8 cellular contexts compared by ENCODE assay signal in the genomic region with DNA sequence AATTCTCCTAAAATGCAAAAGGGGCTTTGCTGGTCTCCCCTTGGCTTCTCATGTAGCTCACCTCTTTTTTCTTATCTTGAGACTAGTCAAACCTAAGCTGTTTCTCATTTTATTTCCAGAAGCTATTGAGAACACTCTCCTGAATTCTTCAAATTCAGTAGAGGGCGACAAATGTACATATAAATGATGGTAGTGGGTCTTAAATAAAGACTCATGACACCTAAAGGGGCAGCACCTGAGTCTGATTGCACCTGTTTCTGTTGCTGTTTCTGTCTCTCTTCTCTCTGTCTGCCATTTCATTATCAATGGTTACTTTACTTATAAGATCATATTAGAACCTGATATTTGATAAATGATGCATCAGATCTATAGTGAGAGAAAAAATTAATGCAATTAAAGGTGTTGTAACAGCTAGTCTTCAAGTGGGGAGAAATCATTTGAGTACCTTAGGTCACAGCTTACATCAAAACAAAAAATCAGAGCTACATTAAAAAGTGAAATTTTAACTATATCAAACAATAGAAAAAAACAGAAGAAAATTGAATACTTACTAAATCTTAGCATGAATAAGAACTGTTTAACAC. TPM values are rescaled to one million over a fixed set of nuclear protein-coding genes. Genes with fewer than 3 reads are reported as not detected.
DNase-seq lines count a peak whose midpoint lies in the region; ATAC-seq and TF ChIP-seq lines count a peak whose summit lies in the region.

No MANE protein-coding gene starts in this region.

- DNase-seq in CD1c-positive myeloid dendritic cell (ENCODE audit: extremely low spot score) (peak; percentile 53), RWPE1 (ENCODE audit: low spot score) (peak; percentile 55), fibroblast of the aortic adventitia (ENCODE audit: low read depth) (peak; percentile 60), smooth muscle cell (lab: John Stamatoyannopoulos, UW; ENCODE audit: unreplicated experiment) (no peak), cortex of kidney (lab: John Stamatoyannopoulos, UW) (no peak)
- no peak for DNase-seq in stimulated activated CD8-positive, alpha-beta memory T cell treated with anti-CD3 and anti-CD28 coated beads, Interleukin-4, amount 100 ng/mL, for 48 hours

- H3K27ac ChIP-seq in RWPE1 (no peak overlapping the region), smooth muscle cell (ENCODE audit: low read depth) (no peak overlapping the region)

- CTCF ChIA-PET in RWPE1 (lab: Yijun Ruan, JAX) = interaction anchor here (0.6 to 1.2 kb wide), 13 partner anchors 23 to 641 kb away, joined by 3 to 16 read pairs (median 3); no protein-coding TSS in a partner anchor

- no peak overlapping the region for H3K4me2 ChIP-seq in smooth muscle cell

- ATAC-seq in GM18511 (IDR thresholded peaks at IDR 0.05; ENCODE audit: unreplicated experiment) = peak; percentile 74

- H3K4me3 ChIP-seq in fibroblast of the aortic adventitia (ENCODE audit: low read depth, low read length) (no peak overlapping the region), smooth muscle cell (no peak overlapping the region)

- no peak overlapping the region for H2AFZ ChIP-seq in smooth muscle cell (ENCODE audit: low read depth)

- no peaks in the 10 kb centered on the region for H4K20me1 ChIP-seq in smooth muscle cell (ENCODE audit: low read depth)

- no peaks in the 10 kb centered on the region for H3K36me3 ChIP-seq in smooth muscle cell (ENCODE audit: low read depth)

- H3K27me3 Mint-ChIP-seq in IgD-negative memory B cell = peaks cover 3% of the 10 kb centered on the region

- H3K4me1 ChIP-seq in smooth muscle cell (ENCODE audit: low read depth) = no peaks in the 10 kb centered on the region

- no peaks in the 10 kb centered on the region for H3K36me3 Mint-ChIP-seq in IgD-negative memory B cell

- H3K4me1 Mint-ChIP-seq in IgD-negative memory B cell = peaks cover 8 to 13% (median 13%) of the 10 kb centered on the region in 3 donors

- peak overlapping the region in 2 of 3 donors; percentile 2 to 37 for H3K27ac Mint-ChIP-seq in IgD-negative memory B cell

- no peaks in the 10 kb centered on the region for H3K9me3 Mint-ChIP-seq in IgD-negative memory B cell

- no peak overlapping the region for H3K4me3 Mint-ChIP-seq in IgD-negative memory B cell

- no peaks in the 10 kb centered on the region for H3K9me3 ChIP-seq in smooth muscle cell (replicated peaks; ENCODE audit: low read depth)

- TF ChIP-seq CTCF in RWPE1 (conservative IDR thresholded peaks at IDR 0.05; ENCODE audit: low read depth) = peak; percentile 45
- TF ChIP-seq CTCF in fibroblast of the aortic adventitia (IDR thresholded peaks at IDR 0.05; ENCODE audit: insufficient read depth, low read length) = peak; percentile 32
- peak; percentile 50 for TF ChIP-seq CTCF in smooth muscle cell (IDR thresholded peaks at IDR 0.05; ENCODE audit: borderline replicate concordance, insufficient read depth, poor library complexity, severe bottlenecking)

- H3K9ac ChIP-seq in smooth muscle cell (ENCODE audit: low read depth) = no peak overlapping the region

- H3F3A ChIP-seq in smooth muscle cell (ENCODE audit: low read depth) = no peaks in the 10 kb centered on the region

- POLR2A ChIA-PET in RWPE1 (lab: Yijun Ruan, JAX; ENCODE audit: low non-redundant PET) = no interaction called here

- 0% methylated on average over 1 of the region's 1 CpG for WGBS in smooth muscle cell (ENCODE audit: low lambda C conversion rate)

- peaks cover 16% of the 10 kb centered on the region for H3K27me3 ChIP-seq in smooth muscle cell (ENCODE audit: low read depth)

- no peaks in the 10 kb centered on the region for H3K79me2 ChIP-seq in smooth muscle cell (ENCODE audit: low read depth)

RNA-seq across cellular contexts. Expression of a gene that starts 7.0 kb away (rescaled TPM):
- polyA plus RNA-seq in IgD-negative memory B cell (not detected), smooth muscle cell (not detected in 2 replicates)
- total RNA-seq in fibroblast of the aortic adventitia (ENCODE audit: low replicate concordance) (not detected in 2 replicates), smooth muscle cell (not detected in 2 replicates)

RNA-seq across cellular contexts. Expression of a gene that starts 43.2 kb away (rescaled TPM):
- 25.0 TPM for polyA plus RNA-seq in IgD-negative memory B cell
- 13.2 and 48.4 TPM in 2 replicates for total RNA-seq in fibroblast of the aortic adventitia (ENCODE audit: low replicate concordance)
- 36.4 and 45.5 TPM in 2 replicates for total RNA-seq in smooth muscle cell
- polyA plus RNA-seq in smooth muscle cell = 24.8 and 27.8 TPM in 2 replicates

Comparison
In these comparisons a context has a peak if more than half of its experiments do, and no peak if none do; other contexts are left out.
1. DNase-seq: peak in CD1c-positive myeloid dendritic cell (single experiment), RWPE1 (single experiment) and fibroblast of the aortic adventitia (single experiment); none in smooth muscle cell (single experiment), cortex of kidney (single experiment) and stimulated activated CD8-positive, alpha-beta memory T cell treated with anti-CD3 and anti-CD28 coated beads, Interleukin-4, amount 100 ng/mL, for 48 hours (single experiment).
2. Peak in every context shown above with its lines, with median percentiles within 50 percentile points of each other: CTCF ChIP-seq.